Comparison of ENCODE assay signal across 12 cellular contexts in the genomic region with DNA sequence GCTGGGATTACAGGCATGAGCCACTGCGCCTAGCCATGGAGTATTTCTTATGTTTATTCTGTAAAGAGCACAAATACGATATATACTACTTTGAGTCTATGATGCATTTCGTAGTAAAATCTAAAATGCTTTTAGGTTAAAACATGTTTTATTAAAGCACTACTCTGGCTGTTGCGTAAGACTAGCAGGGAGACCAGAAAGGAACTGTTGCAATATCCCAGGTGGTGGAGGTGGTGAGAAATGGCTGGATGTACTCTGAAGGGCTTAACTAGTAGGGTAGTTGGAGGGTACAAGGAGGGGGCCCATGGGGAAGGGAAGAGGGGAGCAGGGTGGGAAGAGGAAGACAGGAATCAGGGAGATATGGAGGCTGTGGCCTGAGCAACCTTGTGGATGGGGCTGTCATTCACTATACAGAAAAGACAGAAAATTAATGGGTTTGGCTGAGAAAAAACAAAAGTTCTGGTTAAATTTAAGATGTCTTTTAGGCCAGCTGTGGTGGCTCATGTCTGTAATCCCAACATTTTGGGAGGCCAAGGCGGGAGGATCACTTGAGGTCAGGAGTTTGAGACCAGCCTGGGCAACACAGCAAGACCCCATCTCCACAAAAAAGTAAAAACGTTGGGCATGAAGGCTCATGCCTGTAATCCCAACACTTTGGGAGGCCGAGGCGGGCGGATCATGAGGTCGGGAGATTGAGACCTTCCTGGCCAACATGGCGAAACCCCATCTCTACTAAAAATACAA. TPM values are rescaled to one million over a fixed set of nuclear protein-coding genes. Genes with fewer than 3 reads are reported as not detected.
DNase-seq lines count a peak whose midpoint lies in the region; ATAC-seq and TF ChIP-seq lines count a peak whose summit lies in the region.
"Had no signal": no experiment of that assay in that cellular context is flagged by ENCODE, and none has a peak within 500 bp of the region (broad histone marks: within the 10 kb centered on the region; RNA-seq: fewer than 3 reads in every experiment).

No MANE protein-coding gene starts in this region.

- H3K9ac ChIP-seq in Karpas-422 (ENCODE audit: low read length): no peak overlapping the region

- ATAC-seq in activated T-helper 17 cell treated with anti-CD3 and anti-CD28 coated beads, Interleukin-2, amount 50 U/mL, for 72 hours (replicated peaks): no peak
- ATAC-seq: pancreas had no signal

- H3K27ac Mint-ChIP-seq in activated T-helper 17 cell treated with anti-CD3 and anti-CD28 coated beads, Interleukin-2, amount 50 U/mL, for 72 hours: no peak overlapping the region
- peak overlapping the region; percentile 19 for H3K27ac Mint-ChIP-seq in mesothelial cell of epicardium
- no peak overlapping the region for H3K27ac Mint-ChIP-seq in progenitor cell of endocrine pancreas

- H3K4me3 Mint-ChIP-seq in activated T-helper 17 cell treated with anti-CD3 and anti-CD28 coated beads, Interleukin-2, amount 50 U/mL, for 72 hours: peak overlapping the region; percentile 77
- no peak overlapping the region for H3K4me3 Mint-ChIP-seq in mesothelial cell of epicardium
- no peak overlapping the region for H3K4me3 Mint-ChIP-seq in progenitor cell of endocrine pancreas (ENCODE audit: low read depth)

- TF ChIP-seq POLR2A in adrenal gland (IDR thresholded peaks at IDR 0.05): no peak

- H3K4me1 ChIP-seq in Karpas-422 (ENCODE audit: low read length) (peaks cover 40% of the 10 kb centered on the region), adrenal gland (replicated peaks in 1 of 2) (no peaks in the 10 kb centered on the region)
- H3K4me1 ChIP-seq: pancreas had no signal

- WGBS in adrenal gland, 4 donors: 91 to 94% (median 93%) methylated on average over 11 of the region's 11 CpGs

- peaks cover 20% of the 10 kb centered on the region for H3K4me1 Mint-ChIP-seq in activated T-helper 17 cell treated with anti-CD3 and anti-CD28 coated beads, Interleukin-2, amount 50 U/mL, for 72 hours
- H3K4me1 Mint-ChIP-seq in mesothelial cell of epicardium (peaks cover 11% of the 10 kb centered on the region), progenitor cell of endocrine pancreas (ENCODE audit: low read depth) (no peaks in the 10 kb centered on the region)

- no peaks in the 10 kb centered on the region for H4K20me1 ChIP-seq in Karpas-422 (ENCODE audit: insufficient read depth, low read depth, low read length)

- DNase-seq in EH (ENCODE audit: low read depth) (peak; percentile 26), Karpas-422 (no peak), mesothelial cell of epicardium (ENCODE audit: low spot score in 2 of 2, unreplicated experiment in 2 of 2) (no peak), progenitor cell of endocrine pancreas (ENCODE audit: low spot score, unreplicated experiment) (no peak), NCI-H345 treated with DMSO at 0.1 percent for 48 hours (lab: John Stamatoyannopoulos, UW; ENCODE audit: unreplicated experiment) (no peak), NCI-H146 (lab: John Stamatoyannopoulos, UW) (no peak), adrenal gland (no peak)
- DNase-seq: amniotic stem cell, GOT3, NCI-H187, pancreas had no signal

- no peaks in the 10 kb centered on the region for H3K9me2 ChIP-seq in Karpas-422 (replicated peaks; ENCODE audit: insufficient read depth, low read length)

- H3K27me3 Mint-ChIP-seq in activated T-helper 17 cell treated with anti-CD3 and anti-CD28 coated beads, Interleukin-2, amount 50 U/mL, for 72 hours: no peaks in the 10 kb centered on the region
- no peaks in the 10 kb centered on the region for H3K27me3 Mint-ChIP-seq in mesothelial cell of epicardium (ENCODE audit: low read depth)
- no peaks in the 10 kb centered on the region for H3K27me3 Mint-ChIP-seq in progenitor cell of endocrine pancreas

- H3K79me2 ChIP-seq in Karpas-422 (ENCODE audit: low read length): peaks cover 66% of the 10 kb centered on the region

- H3K9me3 Mint-ChIP-seq in activated T-helper 17 cell treated with anti-CD3 and anti-CD28 coated beads, Interleukin-2, amount 50 U/mL, for 72 hours: no peaks in the 10 kb centered on the region
- H3K9me3 Mint-ChIP-seq in mesothelial cell of epicardium (no peaks in the 10 kb centered on the region), progenitor cell of endocrine pancreas (ENCODE audit: low read depth) (no peaks in the 10 kb centered on the region)

- TF ChIP-seq CTCF in mesothelial cell of epicardium (IDR thresholded peaks at IDR 0.05; ENCODE audit: unreplicated experiment): no peak
- no peak for TF ChIP-seq CTCF in progenitor cell of endocrine pancreas (IDR thresholded peaks at IDR 0.05; ENCODE audit: unreplicated experiment)
- TF ChIP-seq CTCF in adrenal gland (IDR thresholded peaks at IDR 0.05): no peak

- H3K27me3 ChIP-seq in Karpas-422 (ENCODE audit: low read length) (no peaks in the 10 kb centered on the region), adrenal gland (no peaks in the 10 kb centered on the region)
- H3K27me3 ChIP-seq: pancreas had no signal

- H2AFZ ChIP-seq in Karpas-422 (ENCODE audit: low read length): no peak overlapping the region

- peak overlapping the region; percentile 96 for H3K27ac ChIP-seq in Karpas-422 (ENCODE audit: low read length)
- H3K27ac ChIP-seq in adrenal gland: no peak overlapping the region
- H3K27ac ChIP-seq: pancreas had no signal

- peaks cover 10% of the 10 kb centered on the region; the same call in 1 of the 2 replicates for H3K36me3 ChIP-seq in Karpas-422 (ENCODE audit: insufficient read depth, low read length)
- H3K36me3 ChIP-seq in adrenal gland (replicated peaks in 1 of 2): peaks cover 0 to 9% of the 10 kb centered on the region in 2 donors
- H3K36me3 ChIP-seq: pancreas had no signal

- intact Hi-C loops in adrenal gland (cut with DNase I): no loop called here

- H3K4me3 ChIP-seq in Karpas-422 (ENCODE audit: low read length) (no peak overlapping the region), adrenal gland (no peak overlapping the region)
- H3K4me3 ChIP-seq: pancreas had no signal

- no peak overlapping the region for H3K4me2 ChIP-seq in Karpas-422 (ENCODE audit: low read depth, low read length, poor library complexity, severe bottlenecking)

- H3K36me3 Mint-ChIP-seq in activated T-helper 17 cell treated with anti-CD3 and anti-CD28 coated beads, Interleukin-2, amount 50 U/mL, for 72 hours (ENCODE audit: low read depth): peaks cover 6% of the 10 kb centered on the region
- H3K36me3 Mint-ChIP-seq in mesothelial cell of epicardium: peaks cover 17% of the 10 kb centered on the region
- peaks cover 8% of the 10 kb centered on the region for H3K36me3 Mint-ChIP-seq in progenitor cell of endocrine pancreas (ENCODE audit: insufficient read depth)

- H3K9me3 ChIP-seq in Karpas-422 (ENCODE audit: low read length): no peaks in the 10 kb centered on the region
- H3K9me3 ChIP-seq in adrenal gland (replicated peaks in 1 of 3): no peaks in the 10 kb centered on the region
- H3K9me3 ChIP-seq: pancreas had no signal

RNA-seq across cellular contexts. Expression of a gene that starts 35.8 kb away (rescaled TPM):
- total RNA-seq in Karpas-422 (2014; rRNA removed; shearing (Covaris generic); ENCODE audit: low replicate concordance): 48.1 and 62.4 TPM in 2 replicates
- 10 to 100 TPM; 14.5 to 18.6 TPM for total RNA-seq in activated T-helper 17 cell treated with anti-CD3 and anti-CD28 coated beads, Interleukin-2, amount 50 U/mL, for 72 hours
- total RNA-seq in mesothelial cell of epicardium (46.5 to 53.0 TPM (median 47.4 TPM) in 3 replicates), progenitor cell of endocrine pancreas (29.2 and 37.8 TPM in 2 replicates), adrenal gland (10 to 100 TPM; 18.0 to 30.8 (median 27.6) TPM)
- 10 to 100 TPM in 1 of 3 donors, 1 to 10 TPM in 2; 5.3 to 12.3 (median 8.0) TPM for polyA plus RNA-seq in adrenal gland

RNA-seq across cellular contexts. Expression of a gene that starts 51.3 kb away (rescaled TPM):
- total RNA-seq in Karpas-422 (2014; rRNA removed; shearing (Covaris generic); ENCODE audit: low replicate concordance): 6.4 and 17.4 TPM in 2 replicates
- 10 to 100 TPM in 1 of 2 donors, 1 to 10 TPM in 1; 8.2 to 13.9 TPM for total RNA-seq in activated T-helper 17 cell treated with anti-CD3 and anti-CD28 coated beads, Interleukin-2, amount 50 U/mL, for 72 hours
- total RNA-seq in mesothelial cell of epicardium (26.0 to 29.4 TPM (median 27.7 TPM) in 3 replicates), progenitor cell of endocrine pancreas (18.8 and 21.1 TPM in 2 replicates), adrenal gland (10 to 100 TPM; 17.4 to 33.5 (median 24.6) TPM)
- 10 to 100 TPM in 2 of 3 donors, 1 to 10 TPM in 1; 5.2 to 34.8 (median 23.8) TPM for polyA plus RNA-seq in adrenal gland

RNA-seq across cellular contexts. Expression of a gene that starts 56.4 kb away (rescaled TPM):
- total RNA-seq in Karpas-422 (2014; rRNA removed; shearing (Covaris generic); ENCODE audit: low replicate concordance): 20.5 and 29.2 TPM in 2 replicates
- 10 to 100 TPM; 40.3 to 52.6 TPM for total RNA-seq in activated T-helper 17 cell treated with anti-CD3 and anti-CD28 coated beads, Interleukin-2, amount 50 U/mL, for 72 hours
- total RNA-seq in mesothelial cell of epicardium (50.5 to 54.9 TPM (median 51.5 TPM) in 3 replicates), progenitor cell of endocrine pancreas (46.7 and 49.6 TPM in 2 replicates), adrenal gland (10 to 100 TPM; 31.1 to 64.8 (median 42.3) TPM)
- 10 to 100 TPM; 14.6 to 55.5 (median 14.9) TPM for polyA plus RNA-seq in adrenal gland
